ENCODE assay signal across 1 cellular context in the genomic region with DNA sequence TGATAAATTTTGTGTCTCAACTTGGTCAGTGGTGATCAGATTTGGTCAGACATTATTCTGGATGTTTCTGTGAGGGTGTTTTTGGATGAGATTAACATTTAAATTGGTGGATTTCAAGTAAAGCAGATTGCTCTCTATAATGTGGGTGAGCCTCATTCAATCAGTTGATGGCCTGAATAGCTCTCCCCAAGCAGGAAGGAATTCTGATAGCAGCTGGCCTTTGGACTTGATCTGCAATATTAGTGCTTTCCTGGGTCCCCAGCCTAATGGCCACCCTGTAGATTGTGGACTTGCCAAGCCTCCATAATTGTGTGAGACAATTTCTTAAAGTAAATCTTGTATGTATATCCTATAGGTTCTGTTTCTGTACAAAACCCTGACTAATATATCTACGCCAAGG.
TF ChIP-seq lines count a peak whose summit lies in the region.

No MANE protein-coding gene starts in this region.

TF ChIP-seq in IMR-90, 13 proteins besides CTCF, POLR2A, EP300 and RAD21:
- no peak for TF ChIP-seq CEBPB (IDR thresholded peaks at IDR 0.05; ENCODE audit: low read depth, low read length)
- TF ChIP-seq, protein P1, sequence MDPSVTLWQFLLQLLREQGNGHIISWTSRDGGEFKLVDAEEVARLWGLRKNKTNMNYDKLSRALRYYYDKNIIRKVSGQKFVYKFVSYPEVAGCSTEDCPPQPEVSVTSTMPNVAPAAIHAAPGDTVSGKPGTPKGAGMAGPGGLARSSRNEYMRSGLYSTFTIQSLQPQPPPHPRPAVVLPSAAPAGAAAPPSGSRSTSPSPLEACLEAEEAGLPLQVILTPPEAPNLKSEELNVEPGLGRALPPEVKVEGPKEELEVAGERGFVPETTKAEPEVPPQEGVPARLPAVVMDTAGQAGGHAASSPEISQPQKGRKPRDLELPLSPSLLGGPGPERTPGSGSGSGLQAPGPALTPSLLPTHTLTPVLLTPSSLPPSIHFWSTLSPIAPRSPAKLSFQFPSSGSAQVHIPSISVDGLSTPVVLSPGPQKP (IDR thresholded peaks at IDR 0.05; ENCODE audit: borderline replicate concordance, low read depth, low read length), result no peak
- no peak for TF ChIP-seq FOS (IDR thresholded peaks at IDR 0.05; ENCODE audit: low read depth, low read length)
- TF ChIP-seq NFE2L2 (IDR thresholded peaks at IDR 0.05; ENCODE audit: low read depth, low read length), result no peak
- TF ChIP-seq RCOR1 (IDR thresholded peaks at IDR 0.05; ENCODE audit: insufficient replicate concordance, low read length), result no peak
- no peak for TF ChIP-seq BHLHE40 (IDR thresholded peaks at IDR 0.05; ENCODE audit: low read depth, low read length)
- no peak for TF ChIP-seq MAZ (IDR thresholded peaks at IDR 0.05; ENCODE audit: borderline replicate concordance, low read depth, low read length)
- no peak for TF ChIP-seq MAFK (IDR thresholded peaks at IDR 0.05; ENCODE audit: low read depth, low read length)
- no peak for TF ChIP-seq MXI1 (IDR thresholded peaks at IDR 0.05; ENCODE audit: borderline replicate concordance, low read depth, low read length)
- no peak for TF ChIP-seq SMC3 (IDR thresholded peaks at IDR 0.05; ENCODE audit: low read depth, low read length)
- TF ChIP-seq CHD1 (IDR thresholded peaks at IDR 0.05; ENCODE audit: low read depth, low read length), result no peak
- TF ChIP-seq, protein P2, sequence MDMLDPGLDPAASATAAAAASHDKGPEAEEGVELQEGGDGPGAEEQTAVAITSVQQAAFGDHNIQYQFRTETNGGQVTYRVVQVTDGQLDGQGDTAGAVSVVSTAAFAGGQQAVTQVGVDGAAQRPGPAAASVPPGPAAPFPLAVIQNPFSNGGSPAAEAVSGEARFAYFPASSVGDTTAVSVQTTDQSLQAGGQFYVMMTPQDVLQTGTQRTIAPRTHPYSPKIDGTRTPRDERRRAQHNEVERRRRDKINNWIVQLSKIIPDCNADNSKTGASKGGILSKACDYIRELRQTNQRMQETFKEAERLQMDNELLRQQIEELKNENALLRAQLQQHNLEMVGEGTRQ (IDR thresholded peaks at IDR 0.05; ENCODE audit: low read depth, low read length), result no peak
